ENCODE assay signal across 16 cellular contexts in the genomic region with DNA sequence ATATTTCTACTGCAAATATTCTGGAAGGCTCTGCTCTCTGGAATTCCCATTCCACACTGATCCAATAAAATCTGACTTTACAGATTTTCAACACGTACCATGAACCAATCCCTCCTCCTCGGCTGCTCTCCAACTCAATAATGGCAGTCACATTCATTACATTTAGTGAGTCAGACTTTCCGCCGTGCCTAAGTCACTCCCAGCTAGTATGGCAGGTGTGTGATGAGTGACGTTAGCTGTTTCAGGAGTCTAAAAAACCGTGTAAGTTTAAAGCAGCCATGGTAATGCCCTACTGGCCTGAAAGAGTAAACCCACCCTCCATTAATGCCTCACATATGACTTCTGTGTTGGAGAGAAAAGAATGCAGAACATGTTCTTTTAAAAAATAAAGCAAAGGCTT. TPM values are rescaled to one million over a fixed set of nuclear protein-coding genes. Genes with fewer than 3 reads are reported as not detected.
A peak's percentile ranks its signal among the peaks of the same experiment; 100 is the strongest.
DNase-seq lines count a peak whose midpoint lies in the region; ATAC-seq lines count a peak whose summit lies in the region.
"Had no signal": no experiment of that assay in that cellular context is flagged by ENCODE, and none has a peak within 500 bp of the region (broad histone marks: within the 10 kb centered on the region; RNA-seq: fewer than 3 reads in every experiment).

No MANE protein-coding gene starts in this region.

- no peak for ATAC-seq in HG02623 (IDR thresholded peaks at IDR 0.05; ENCODE audit: unreplicated experiment)
- no peak for ATAC-seq in HG02885 (IDR thresholded peaks at IDR 0.05; ENCODE audit: poor library complexity, unreplicated experiment)
- ATAC-seq: activated CD8-positive, alpha-beta memory T cell treated with anti-CD3 and anti-CD28 coated beads, Interleukin-2, amount 10 ng/mL, durations not matched to agents 7 days and 5 days; heart left ventricle; lower lobe of right lung had no signal

- in situ Hi-C loops in KBM-7 (cut with MboI; ENCODE audit: low pct_unique_long_range_greater_than_20kb, low sequenced_read_pairs): no loop called here

- DNase-seq in A172 (ENCODE audit: low spot score) (peak; percentile 87), HPDE6-E6E7 (ENCODE audit: extremely low spot score) (peak; percentile 20), amniotic stem cell (lab: John Stamatoyannopoulos, UW) (peak; percentile 42), islet precursor cell (peak; percentile 71), KBM-7 (no peak)
- DNase-seq in activated effector memory CD4-positive, alpha-beta T cell treated with Interleukin-2 at 50 U/mL for 16 hours: no peak
- DNase-seq: activated CD8-positive, alpha-beta memory T cell treated with anti-CD3 and anti-CD28 coated beads, Interleukin-2, amount 10 ng/mL, durations not matched to agents 7 days and 5 days; activated naive CD8-positive, alpha-beta T cell treated with anti-CD3 and anti-CD28 coated beads for 36 hours; lower lobe of right lung; NCI-H1417 treated with DMSO at 0.1 percent for 48 hours; NCI-H526; ovary; stimulated activated CD4-positive, alpha-beta T cell treated with anti-CD3 and anti-CD28 coated beads, Interleukin-2, amount 100 ng/mL, for 24 hours had no signal

RNA-seq across cellular contexts. Expression of a gene that starts 3.3 kb away (rescaled TPM):
- 11.6 and 11.8 TPM in 2 replicates for total RNA-seq in A172 (2014; rRNA removed; shearing (Covaris generic))
- total RNA-seq: activated CD8-positive, alpha-beta memory T cell treated with anti-CD3 and anti-CD28 coated beads, Interleukin-2, amount 10 ng/mL, durations not matched to agents 7 days and 5 days; activated naive CD8-positive, alpha-beta T cell treated with anti-CD3 and anti-CD28 coated beads for 36 hours had no signal

Comparison
In these comparisons a context has a peak if more than half of its experiments do, and no peak if none do; other contexts are left out.
1. DNase-seq: peak in A172 (single experiment), HPDE6-E6E7 (single experiment), amniotic stem cell (single experiment) and islet precursor cell (single experiment); none in activated effector memory CD4-positive, alpha-beta T cell treated with Interleukin-2 at 50 U/mL for 16 hours (single experiment) and KBM-7 (single experiment).